In genomic region chr15:71808311-71809020, GRCh38 we compare ENCODE assay signal across 20 cellular contexts. TPM values are rescaled to one million over a fixed set of nuclear protein-coding genes. Genes with fewer than 3 reads are reported as not detected.
DNase-seq lines count a peak whose midpoint lies in the region; ATAC-seq and TF ChIP-seq lines count a peak whose summit lies in the region.
"Had no signal": no experiment of that assay in that cellular context is flagged by ENCODE, and none has a peak within 500 bp of the region (broad histone marks: within the 10 kb centered on the region; RNA-seq: fewer than 3 reads in every experiment).

No MANE protein-coding gene starts in this region.

- H3K4me2 ChIP-seq in osteoblast (ENCODE audit: insufficient read depth, low read length): no peak overlapping the region
- H3K4me2 ChIP-seq: KMS-11 had no signal

- H3K4me1 Mint-ChIP-seq in endothelial cell (ENCODE audit: unreplicated experiment): peaks cover 19% of the 10 kb centered on the region
- no peaks in the 10 kb centered on the region for H3K4me1 Mint-ChIP-seq in activated CD8-positive, alpha-beta memory T cell treated with anti-CD3 and anti-CD28 coated beads, Interleukin-2, amount 10 ng/mL, durations not matched to agents 7 days and 5 days

- no peak overlapping the region for H3K4me3 ChIP-seq in osteoblast (ENCODE audit: insufficient read depth, low read length)
- H3K4me3 ChIP-seq: Peyer's patch had no signal

- H2AFZ ChIP-seq in osteoblast (ENCODE audit: low read length): no peak overlapping the region

- H3K27ac ChIP-seq in osteoblast (ENCODE audit: low read depth, low read length): no peak overlapping the region
- H3K27ac ChIP-seq: 22Rv1, KMS-11, Peyer's patch had no signal

- H3K36me3 Mint-ChIP-seq in activated naive CD4-positive, alpha-beta T cell treated with anti-CD3 and anti-CD28 coated beads, Interleukin-2, amount 50 U/mL, for 72 hours: no peaks in the 10 kb centered on the region
- H3K36me3 Mint-ChIP-seq in endothelial cell (ENCODE audit: low read depth, unreplicated experiment): no peaks in the 10 kb centered on the region
- H3K36me3 Mint-ChIP-seq in activated CD8-positive, alpha-beta memory T cell treated with anti-CD3 and anti-CD28 coated beads, Interleukin-2, amount 10 ng/mL, durations not matched to agents 7 days and 5 days: no peaks in the 10 kb centered on the region

- H4K20me1 ChIP-seq in osteoblast (ENCODE audit: insufficient read depth, low read length): no peaks in the 10 kb centered on the region

- peak overlapping the region; percentile 79 for H3K4me3 Mint-ChIP-seq in endothelial cell (ENCODE audit: unreplicated experiment)
- no peak overlapping the region for H3K4me3 Mint-ChIP-seq in activated CD8-positive, alpha-beta memory T cell treated with anti-CD3 and anti-CD28 coated beads, Interleukin-2, amount 10 ng/mL, durations not matched to agents 7 days and 5 days

- peaks cover 14% of the 10 kb centered on the region for H3K4me1 ChIP-seq in osteoblast (ENCODE audit: insufficient read depth, low read length)
- H3K4me1 ChIP-seq: Peyer's patch had no signal

- peaks cover 6% of the 10 kb centered on the region for H3K27me3 ChIP-seq in osteoblast (ENCODE audit: insufficient read depth, low read length)
- H3K27me3 ChIP-seq: Peyer's patch had no signal

- H3K9me3 Mint-ChIP-seq in activated naive CD4-positive, alpha-beta T cell treated with anti-CD3 and anti-CD28 coated beads, Interleukin-2, amount 50 U/mL, for 72 hours: no peaks in the 10 kb centered on the region
- no peaks in the 10 kb centered on the region for H3K9me3 Mint-ChIP-seq in endothelial cell (ENCODE audit: unreplicated experiment)
- H3K9me3 Mint-ChIP-seq in activated CD8-positive, alpha-beta memory T cell treated with anti-CD3 and anti-CD28 coated beads, Interleukin-2, amount 10 ng/mL, durations not matched to agents 7 days and 5 days (ENCODE audit: low read depth): no peaks in the 10 kb centered on the region

- no peak for DNase-seq in activated naive CD4-positive, alpha-beta T cell treated with anti-CD3 and anti-CD28 coated beads, Interleukin-2, amount 50 U/mL, for 72 hours (ENCODE audit: low spot score in 2 of 2)
- DNase-seq in activated naive CD4-positive, alpha-beta T cell treated with Interleukin-2 at 50 U/mL for 16 hours: no peak
- DNase-seq in endothelial cell (ENCODE audit: low spot score): no peak
- peak; percentile 49 for DNase-seq in islet precursor cell
- peak; percentile 89 for DNase-seq in osteoblast (ENCODE audit: insufficient read length, low spot score, missing footprints)
- no peak for DNase-seq in stimulated activated CD4-positive, alpha-beta T cell treated with anti-CD3 and anti-CD28 coated beads, Interleukin-12 subunit alpha, Interleukin-12 subunit beta, amount 100 ng/mL, for 4 hours
- DNase-seq in activated CD8-positive, alpha-beta memory T cell treated with anti-CD3 and anti-CD28 coated beads, Interleukin-2, amount 10 ng/mL, durations not matched to agents 7 days and 5 days: no peak
- DNase-seq: C1 segment of cervical spinal cord, DMS79 treated with DMSO at 0.1 percent for 48 hours, GOT3, NCI-H1048, NCI-H146, NCI-H2081, NCI-H510A, Peyer's patch, SHP77 had no signal

- no peaks in the 10 kb centered on the region for H3K79me2 ChIP-seq in osteoblast (ENCODE audit: insufficient read depth, low read length)

- no peak for ATAC-seq in activated naive CD4-positive, alpha-beta T cell treated with anti-CD3 and anti-CD28 coated beads, Interleukin-2, amount 50 U/mL, for 72 hours
- no peak for ATAC-seq in GM18498 (IDR thresholded peaks at IDR 0.05; ENCODE audit: unreplicated experiment)
- ATAC-seq in activated CD8-positive, alpha-beta memory T cell treated with anti-CD3 and anti-CD28 coated beads, Interleukin-2, amount 10 ng/mL, durations not matched to agents 7 days and 5 days: no peak

- peaks cover 1% of the 10 kb centered on the region for H3K27me3 Mint-ChIP-seq in endothelial cell (ENCODE audit: unreplicated experiment)
- no peaks in the 10 kb centered on the region for H3K27me3 Mint-ChIP-seq in activated CD8-positive, alpha-beta memory T cell treated with anti-CD3 and anti-CD28 coated beads, Interleukin-2, amount 10 ng/mL, durations not matched to agents 7 days and 5 days

- no peaks in the 10 kb centered on the region for H3K9me3 ChIP-seq in osteoblast (ENCODE audit: low read depth, low read length)
- H3K9me3 ChIP-seq: Peyer's patch had no signal

- TF ChIP-seq CTCF in endothelial cell (IDR thresholded peaks at IDR 0.05; ENCODE audit: unreplicated experiment): no peak
- TF ChIP-seq CTCF in osteoblast (IDR thresholded peaks at IDR 0.05; ENCODE audit: extremely low read depth, low read depth, low read length): no peak

- CTCF ChIA-PET in activated CD8-positive, alpha-beta memory T cell treated with anti-CD3 and anti-CD28 coated beads, Interleukin-2, amount 10 ng/mL, durations not matched to agents 7 days and 5 days (lab: Charles Lee): interaction anchor here (1.3 kb wide), 1 partner anchor 65 kb away, joined by 4 read pairs; no protein-coding TSS in a partner anchor

- H3K36me3 ChIP-seq in osteoblast (ENCODE audit: insufficient read depth, low read length): no peaks in the 10 kb centered on the region
- H3K36me3 ChIP-seq: Peyer's patch had no signal

- H3K27ac Mint-ChIP-seq in activated naive CD4-positive, alpha-beta T cell treated with anti-CD3 and anti-CD28 coated beads, Interleukin-2, amount 50 U/mL, for 72 hours: peak overlapping the region; percentile 2 to 91
- H3K27ac Mint-ChIP-seq in endothelial cell (ENCODE audit: unreplicated experiment): no peak overlapping the region
- no peak overlapping the region for H3K27ac Mint-ChIP-seq in activated CD8-positive, alpha-beta memory T cell treated with anti-CD3 and anti-CD28 coated beads, Interleukin-2, amount 10 ng/mL, durations not matched to agents 7 days and 5 days

RNA-seq across cellular contexts. Expression of gene NR2E3, which starts 1.9 kb away (rescaled TPM):
- total RNA-seq in activated naive CD4-positive, alpha-beta T cell treated with anti-CD3 and anti-CD28 coated beads, Interleukin-2, amount 50 U/mL, for 72 hours: not detected
- not detected for total RNA-seq in endothelial cell (ENCODE audit: unreplicated experiment)
- under 0.01 TPM in 2 replicates for total RNA-seq in osteoblast
- not detected for total RNA-seq in activated CD8-positive, alpha-beta memory T cell treated with anti-CD3 and anti-CD28 coated beads, Interleukin-2, amount 10 ng/mL, durations not matched to agents 7 days and 5 days
- total RNA-seq: G401 had no signal

Comparison
In these comparisons a context has a peak if more than half of its experiments do, and no peak if none do; other contexts are left out.
1. DNase-seq: peak in islet precursor cell (single experiment) and osteoblast (single experiment); none in activated naive CD4-positive, alpha-beta T cell treated with anti-CD3 and anti-CD28 coated beads, Interleukin-2, amount 50 U/mL, for 72 hours (0 of 2), activated naive CD4-positive, alpha-beta T cell treated with Interleukin-2 at 50 U/mL for 16 hours (single experiment), endothelial cell (single experiment), stimulated activated CD4-positive, alpha-beta T cell treated with anti-CD3 and anti-CD28 coated beads, Interleukin-12 subunit alpha, Interleukin-12 subunit beta, amount 100 ng/mL, for 4 hours (single experiment) and activated CD8-positive, alpha-beta memory T cell treated with anti-CD3 and anti-CD28 coated beads, Interleukin-2, amount 10 ng/mL, durations not matched to agents 7 days and 5 days (single experiment).
2. H3K27ac Mint-ChIP-seq: peak in activated naive CD4-positive, alpha-beta T cell treated with anti-CD3 and anti-CD28 coated beads, Interleukin-2, amount 50 U/mL, for 72 hours (2 of 2); none in endothelial cell (single experiment) and activated CD8-positive, alpha-beta memory T cell treated with anti-CD3 and anti-CD28 coated beads, Interleukin-2, amount 10 ng/mL, durations not matched to agents 7 days and 5 days (single experiment).